16 cellular contexts compared by ENCODE assay signal in the genomic region with DNA sequence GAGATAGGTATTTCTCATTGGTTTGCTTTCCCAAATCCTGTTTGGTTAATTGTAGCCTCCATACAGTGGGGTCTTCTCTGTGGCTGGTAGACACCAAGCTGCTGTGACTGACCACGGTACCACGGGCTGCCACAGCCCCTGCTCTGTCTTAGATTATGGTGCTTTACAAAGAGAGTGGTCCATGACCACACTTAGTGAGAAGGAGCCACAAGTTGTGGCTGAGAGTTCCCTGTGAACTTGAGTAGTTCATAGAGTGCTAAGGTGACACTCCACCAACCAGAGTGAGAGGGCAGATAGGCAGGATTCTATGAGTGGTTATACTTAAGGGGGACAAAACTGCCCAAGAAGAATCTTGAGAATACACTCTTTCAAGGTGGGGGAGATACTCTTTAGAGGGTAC. TPM values are rescaled to one million over a fixed set of nuclear protein-coding genes. Genes with fewer than 3 reads are reported as not detected.
DNase-seq lines count a peak whose midpoint lies in the region; ATAC-seq and TF ChIP-seq lines count a peak whose summit lies in the region.
"Had no signal": no experiment of that assay in that cellular context is flagged by ENCODE, and none has a peak within 500 bp of the region (broad histone marks: within the 10 kb centered on the region; RNA-seq: fewer than 3 reads in every experiment).

No MANE protein-coding gene starts in this region.

- H3K27me3 ChIP-seq in dorsolateral prefrontal cortex (no peaks in the 10 kb centered on the region), gastrocnemius medialis (no peaks in the 10 kb centered on the region)
- H3K27me3 ChIP-seq: Peyer's patch had no signal

- H3K4me3 ChIP-seq in GM12865 (ENCODE audit: low read depth, low read length): no peak overlapping the region
- no peak overlapping the region for H3K4me3 ChIP-seq in Jurkat, Clone E6-1 (ENCODE audit: low read length)
- H3K4me3 ChIP-seq in dorsolateral prefrontal cortex: peak overlapping the region in 1 of 59 donors; percentile 15
- no peak overlapping the region for H3K4me3 ChIP-seq in gastrocnemius medialis
- H3K4me3 ChIP-seq: GM23248, HAP-1, Peyer's patch had no signal

- peak; percentile 16 for DNase-seq in GM12865 (ENCODE audit: low read depth)
- DNase-seq in Jurkat, Clone E6-1 (ENCODE audit: low read depth, low spot score): peak; percentile 23
- no peak for DNase-seq in dorsolateral prefrontal cortex
- no peak for DNase-seq in gastrocnemius medialis
- no peak for DNase-seq in NCI-H524 treated with DMSO at 0.1 percent for 48 hours (lab: John Stamatoyannopoulos, UW)
- DNase-seq in NCI-H2171 (lab: John Stamatoyannopoulos, UW): no peak
- DNase-seq: ACHN, C1 segment of cervical spinal cord, GM23248, NCI-H1092 treated with DMSO at 0.1 percent for 48 hours, NCI-H146, NCI-H2081, NCI-H446 treated with DMSO at 0.1 percent for 48 hours, Peyer's patch had no signal

- in situ Hi-C loops in gastrocnemius medialis (cut with MboI; ENCODE audit: low sequenced_read_pairs in 4 of 4): no loop called here

- peak overlapping the region in 39 of 59 donors; percentile 17 to 87 (median 73) for H3K27ac ChIP-seq in dorsolateral prefrontal cortex
- peak overlapping the region; percentile 51 to 70 (median 59) for H3K27ac ChIP-seq in gastrocnemius medialis
- H3K27ac ChIP-seq: GM23248, Peyer's patch had no signal

- peaks cover 0 to 68% of the 10 kb centered on the region in 2 donors for H3K36me3 ChIP-seq in gastrocnemius medialis

- H3K9me3 ChIP-seq in gastrocnemius medialis: no peaks in the 10 kb centered on the region
- H3K9me3 ChIP-seq: HAP-1, Peyer's patch had no signal

- intact Hi-C loops in dorsolateral prefrontal cortex (cut with DNase I): no loop called here
- intact Hi-C loops in gastrocnemius medialis (cut with DNase I; ENCODE audit: low total_unique reads): no loop called here

- ATAC-seq in gastrocnemius medialis (no peak), GM21447 (IDR thresholded peaks at IDR 0.05; ENCODE audit: unreplicated experiment) (no peak)

- no peak for TF ChIP-seq POLR2A in gastrocnemius medialis (IDR thresholded peaks at IDR 0.05)

- H3K4me1 ChIP-seq in gastrocnemius medialis: peaks cover 61 to 88% of the 10 kb centered on the region in 2 donors
- H3K4me1 ChIP-seq: Peyer's patch had no signal

- TF ChIP-seq CTCF in GM12865 (IDR thresholded peaks at IDR 0.05; ENCODE audit: insufficient read depth, low read depth, low read length, missing control alignments): no peak
- no peak for TF ChIP-seq CTCF in dorsolateral prefrontal cortex (IDR thresholded peaks at IDR 0.05 in 54 of 56, conservative IDR thresholded peaks at IDR 0.05 in 2 of 56; ENCODE audit: low read depth in 1 of 56, partially characterized antibody in 56 of 56)
- no peak for TF ChIP-seq CTCF in gastrocnemius medialis (IDR thresholded peaks at IDR 0.05 in 4 of 5, conservative IDR thresholded peaks at IDR 0.05 in 1 of 5)

RNA-seq across cellular contexts. Expression of gene ZBTB34, which starts 25.8 kb away (rescaled TPM):
- 4.9 TPM for polyA plus RNA-seq in Jurkat, Clone E6-1 (2012; ENCODE audit: insufficient read depth, insufficient read length)
- total RNA-seq in dorsolateral prefrontal cortex (10 to 100 TPM in 119 of 120 experiments, 1 to 10 TPM in 1; 9.1 to 17.6 (median 13.2) TPM), gastrocnemius medialis (1 to 10 TPM; 6.2 to 8.7 (median 6.9) TPM)

RNA-seq across cellular contexts. Expression of gene ZBTB43, which starts 29.8 kb away (rescaled TPM):
- polyA plus RNA-seq in Jurkat, Clone E6-1 (2012; ENCODE audit: insufficient read depth, insufficient read length): 6.3 TPM
- total RNA-seq in dorsolateral prefrontal cortex: 10 to 100 TPM; 18.2 to 56.1 (median 32.5) TPM
- 10 to 100 TPM; 44.9 to 65.2 (median 60.0) TPM for total RNA-seq in gastrocnemius medialis

Comparison
In these comparisons a context has a peak if more than half of its experiments do, and no peak if none do; other contexts are left out.
1. DNase-seq: peak in GM12865 (single experiment) and Jurkat, Clone E6-1 (single experiment); none in dorsolateral prefrontal cortex (0 of 10), gastrocnemius medialis (0 of 2), NCI-H524 treated with DMSO at 0.1 percent for 48 hours (single experiment) and NCI-H2171 (single experiment).